ENCODE assay signal across 9 cellular contexts in the genomic region with DNA sequence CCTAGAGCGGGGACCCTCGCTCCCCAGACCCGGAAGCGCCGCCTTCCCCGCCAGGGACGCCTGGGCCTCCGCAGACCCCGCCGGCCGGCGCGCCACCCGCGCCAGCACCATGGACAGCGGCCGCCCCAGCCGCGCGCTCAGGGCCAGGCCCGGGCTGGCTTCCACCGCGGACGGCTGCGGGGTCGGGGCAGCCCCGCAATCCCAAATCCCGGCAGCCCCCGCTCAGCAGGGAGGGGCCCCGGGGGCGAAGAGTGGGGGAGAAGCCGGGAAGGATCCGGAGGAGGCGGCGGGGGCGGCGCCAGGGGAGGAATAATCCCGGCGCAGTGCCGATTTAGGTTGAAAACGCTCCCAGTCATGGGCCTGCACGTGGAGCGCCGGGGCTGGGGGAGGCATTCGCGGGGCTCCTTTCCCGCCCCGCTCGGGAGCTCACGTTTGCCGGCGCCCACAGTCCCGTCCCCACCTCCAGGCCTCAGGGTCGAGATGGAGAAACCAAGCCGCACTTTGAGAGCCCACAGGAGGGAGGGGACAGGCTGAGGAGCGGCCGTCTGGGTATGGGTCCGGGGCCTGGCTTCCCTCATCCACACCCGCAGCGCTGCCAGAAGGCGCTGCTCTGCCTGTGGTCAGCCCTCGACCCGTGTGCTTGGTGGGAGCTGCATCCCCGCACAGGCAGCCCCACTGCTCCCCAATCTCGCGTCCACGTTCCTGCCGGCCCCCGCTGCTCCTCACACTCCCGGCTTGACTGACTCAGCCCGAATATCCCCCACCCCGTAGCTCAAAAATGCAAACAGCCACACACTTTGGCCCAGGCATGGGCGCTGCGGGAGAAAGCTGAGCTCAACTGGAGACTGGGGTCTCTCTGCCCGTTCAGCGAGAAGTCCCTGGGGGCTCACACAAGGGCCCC. TPM values are rescaled to one million over a fixed set of nuclear protein-coding genes. Genes with fewer than 3 reads are reported as not detected.
A peak's percentile ranks its signal among the peaks of the same experiment; 100 is the strongest.
DNase-seq lines count a peak whose midpoint lies in the region; ATAC-seq and TF ChIP-seq lines count a peak whose summit lies in the region.
"Had no signal": no experiment of that assay in that cellular context is flagged by ENCODE, and none has a peak within 500 bp of the region (broad histone marks: within the 10 kb centered on the region; RNA-seq: fewer than 3 reads in every experiment).

No MANE protein-coding gene starts in this region.

- no peak for TF ChIP-seq CTCF in heart left ventricle (IDR thresholded peaks at IDR 0.05)

- H3K4me3 ChIP-seq in heart left ventricle = peak overlapping the region in 1 of 12 donors; percentile 23
- H3K4me3 ChIP-seq: BLaER1 had no signal

- peak in 3 of 4 donors; percentile 55 to 78 (median 59) for ATAC-seq in heart left ventricle
- peak; percentile 44 for ATAC-seq in stimulated activated naive CD8-positive, alpha-beta T cell treated with anti-CD3 and anti-CD28 coated beads, Interleukin-15, amount 100 ng/mL, for 72 hours
- no peak for ATAC-seq in HG03571 (IDR thresholded peaks at IDR 0.05; ENCODE audit: unreplicated experiment)

- H3K36me3 Mint-ChIP-seq in activated T-cell treated with anti-CD3 and anti-CD28 coated beads, Interleukin-2, amount 50 U/mL, for 24 hours (ENCODE audit: low read depth) = no peaks in the 10 kb centered on the region

- 5 to 6% (median 6%) methylated on average over 51 to 76 of the region's 76 CpGs for WGBS in heart left ventricle, 4 donors

- H3K4me1 ChIP-seq in heart left ventricle = peaks cover 0 to 23% (median 2%) of the 10 kb centered on the region in 12 donors

- H3K27ac ChIP-seq in heart left ventricle = no peak overlapping the region
- H3K27ac ChIP-seq: BLaER1 had no signal

- H3K27me3 ChIP-seq in heart left ventricle = peaks cover 38 to 98% (median 75%) of the 10 kb centered on the region in 9 donors

- DNase-seq in heart left ventricle (no peak), cardiac septum (ENCODE audit: low spot score) (no peak), iPS-NIHi11 (ENCODE audit: low spot score) (peak; percentile 92), GDM1 (lab: John Stamatoyannopoulos, UW) (no peak), NCI-H1436 treated with DMSO at 0.1 percent for 48 hours (lab: John Stamatoyannopoulos, UW) (no peak)
- DNase-seq in activated T-cell treated with anti-CD3 and anti-CD28 coated beads, Interleukin-2, amount 50 U/mL, for 24 hours = peak; percentile 75
- no peak for DNase-seq in stimulated activated naive CD8-positive, alpha-beta T cell treated with anti-CD3 and anti-CD28 coated beads, Interleukin-15, amount 100 ng/mL, for 72 hours

- TF ChIP-seq POLR2A in heart left ventricle (IDR thresholded peaks at IDR 0.05) = no peak

- H3K27me3 Mint-ChIP-seq in activated T-cell treated with anti-CD3 and anti-CD28 coated beads, Interleukin-2, amount 50 U/mL, for 24 hours = peaks cover 42% of the 10 kb centered on the region
- peaks cover 42% of the 10 kb centered on the region for H3K27me3 Mint-ChIP-seq in stimulated activated naive CD8-positive, alpha-beta T cell treated with anti-CD3 and anti-CD28 coated beads, Interleukin-15, amount 100 ng/mL, for 72 hours

- H3K9me3 ChIP-seq in heart left ventricle = no peaks in the 10 kb centered on the region
- H3K9me3 ChIP-seq: BLaER1 had no signal

- H3K4me1 Mint-ChIP-seq in activated T-cell treated with anti-CD3 and anti-CD28 coated beads, Interleukin-2, amount 50 U/mL, for 24 hours (ENCODE audit: low read depth) = peaks cover 18% of the 10 kb centered on the region
- peaks cover 24% of the 10 kb centered on the region for H3K4me1 Mint-ChIP-seq in stimulated activated naive CD8-positive, alpha-beta T cell treated with anti-CD3 and anti-CD28 coated beads, Interleukin-15, amount 100 ng/mL, for 72 hours

- H3K4me3 Mint-ChIP-seq in activated T-cell treated with anti-CD3 and anti-CD28 coated beads, Interleukin-2, amount 50 U/mL, for 24 hours = no peak overlapping the region
- no peak overlapping the region for H3K4me3 Mint-ChIP-seq in stimulated activated naive CD8-positive, alpha-beta T cell treated with anti-CD3 and anti-CD28 coated beads, Interleukin-15, amount 100 ng/mL, for 72 hours

- H3K27ac Mint-ChIP-seq in activated T-cell treated with anti-CD3 and anti-CD28 coated beads, Interleukin-2, amount 50 U/mL, for 24 hours = no peak overlapping the region
- H3K27ac Mint-ChIP-seq in stimulated activated naive CD8-positive, alpha-beta T cell treated with anti-CD3 and anti-CD28 coated beads, Interleukin-15, amount 100 ng/mL, for 72 hours = no peak overlapping the region

- intact Hi-C loops in heart left ventricle (cut with DNase I) = no loop called here
- intact Hi-C loops in cardiac septum (cut with DNase I) = no loop called here

- H3K9me3 Mint-ChIP-seq in activated T-cell treated with anti-CD3 and anti-CD28 coated beads, Interleukin-2, amount 50 U/mL, for 24 hours = no peaks in the 10 kb centered on the region
- no peaks in the 10 kb centered on the region for H3K9me3 Mint-ChIP-seq in stimulated activated naive CD8-positive, alpha-beta T cell treated with anti-CD3 and anti-CD28 coated beads, Interleukin-15, amount 100 ng/mL, for 72 hours

- no peaks in the 10 kb centered on the region for H3K36me3 ChIP-seq in heart left ventricle
- H3K36me3 ChIP-seq: BLaER1 had no signal

RNA-seq across cellular contexts. Expression of gene FBXL16, which starts 4.7 kb away (rescaled TPM):
- under 1 TPM in 3 of 9 donors, not detected in 6; 0.59 to 1.00 (median 0.60) TPM for total RNA-seq in heart left ventricle
- under 1 TPM; 0.03 to 0.11 TPM for polyA plus RNA-seq in heart left ventricle
- total RNA-seq in cardiac septum = 1.5 TPM

RNA-seq across cellular contexts. Expression of gene WDR24, which starts 10.7 kb away (rescaled TPM):
- total RNA-seq in heart left ventricle = 10 to 100 TPM in 4 of 9 donors, 1 to 10 TPM in 5; 7.0 to 16.6 (median 9.2) TPM
- 10 to 100 TPM in 1 of 2 donors, 1 to 10 TPM in 1; 5.6 to 10.5 TPM for polyA plus RNA-seq in heart left ventricle
- total RNA-seq in cardiac septum = 9.1 TPM

RNA-seq across cellular contexts. Expression of gene METRN, which starts 14.0 kb away (rescaled TPM):
- total RNA-seq in heart left ventricle (10 to 100 TPM; 50.5 to 79.4 (median 60.7) TPM), cardiac septum (73.3 TPM)
- polyA plus RNA-seq in heart left ventricle = 10 to 100 TPM; 31.2 to 69.0 TPM

RNA-seq across cellular contexts. Expression of gene JMJD8, which starts 16.8 kb away (rescaled TPM):
- total RNA-seq in heart left ventricle = 100 to 1,000 TPM in 1 of 9 donors, 10 to 100 TPM in 8; 37.5 to 103 (median 44.1) TPM
- polyA plus RNA-seq in heart left ventricle = 10 to 100 TPM; 36.2 to 66.6 TPM
- total RNA-seq in cardiac septum = 50.5 TPM

RNA-seq across cellular contexts. Expression of gene ANTKMT, which starts 20.0 kb away (rescaled TPM):
- total RNA-seq in heart left ventricle (10 to 100 TPM; 30.2 to 48.6 (median 36.0) TPM), cardiac septum (36.6 TPM)
- polyA plus RNA-seq in heart left ventricle = 10 to 100 TPM; 22.9 to 42.4 TPM

Comparison
In these comparisons a context has a peak if more than half of its experiments do, and no peak if none do; other contexts are left out.
1. DNase-seq: peak in activated T-cell treated with anti-CD3 and anti-CD28 coated beads, Interleukin-2, amount 50 U/mL, for 24 hours (single experiment) and iPS-NIHi11 (single experiment); none in heart left ventricle (0 of 5), cardiac septum (single experiment), stimulated activated naive CD8-positive, alpha-beta T cell treated with anti-CD3 and anti-CD28 coated beads, Interleukin-15, amount 100 ng/mL, for 72 hours (0 of 2), GDM1 (single experiment) and NCI-H1436 treated with DMSO at 0.1 percent for 48 hours (single experiment).